Comparison of ENCODE assay signal across 27 cellular contexts in genomic region chr21:18677632-18678031, GRCh38.
"Had no signal": no experiment of that assay in that cellular context is flagged by ENCODE, and none has a peak within 500 bp of the region (broad histone marks: within the 10 kb centered on the region; RNA-seq: fewer than 3 reads in every experiment).

No MANE protein-coding gene starts in this region.

- H3K4me2 ChIP-seq: KMS-11 had no signal

- H3K4me3 ChIP-seq: ascending aorta, body of pancreas, Peyer's patch had no signal

- H3K36me3 ChIP-seq: ascending aorta, Peyer's patch had no signal

- H3K4me1 ChIP-seq: ascending aorta, body of pancreas, Peyer's patch had no signal

- H3K9ac ChIP-seq: KMS-11 had no signal

- H3K27me3 ChIP-seq: ascending aorta, body of pancreas, Peyer's patch had no signal

- H3K27ac ChIP-seq: ascending aorta, body of pancreas, KMS-11, Peyer's patch, RWPE1, VCaP had no signal

- DNase-seq: activated CD4-positive, alpha-beta memory T cell treated with anti-CD3 and anti-CD28 coated beads for 36 hours; activated CD4-positive, alpha-beta T cell treated with anti-CD3 and anti-CD28 coated beads, Interleukin-2, amount 10 ng/mL, durations not matched to agents 7 days and 5 days; activated CD4-positive, CD25-positive, alpha-beta regulatory T cell; activated CD8-positive, alpha-beta memory T cell treated with anti-CD3 and anti-CD28 coated beads for 24 hours; activated gamma-delta T cell treated with Interleukin-2 at 50 U/mL for 16 hours; activated naive CD4-positive, alpha-beta T cell treated with anti-CD3 and anti-CD28 coated beads, Interleukin-2, amount 10 ng/mL, durations not matched to agents 7 days and 5 days; activated naive CD8-positive, alpha-beta T cell treated with anti-CD3 and anti-CD28 coated beads for 36 hours; activated T-cell treated with anti-CD3 and anti-CD28 coated beads for 4 hours; activated T-cell treated with anti-CD3 and anti-CD28 coated beads, Interleukin-2, amount 50 U/mL, for 72 hours; body of pancreas; cortex of kidney; NCI-H1092; NCI-H1436; NCI-H187 treated with DMSO at 0.1 percent for 48 hours; NCI-H2107; NCI-H510A treated with DMSO at 0.1 percent for 48 hours; NCI-H774; NK-92 treated with Interleukin-12 subunit alpha and Interleukin-12 subunit beta, amount 100 ng/mL, for 24 hours; Peyer's patch; SHP77; T-cell; T-helper 2 cell; T1000 had no signal

- H3K9me3 ChIP-seq: ascending aorta, body of pancreas, Peyer's patch had no signal
